Comparison of ENCODE assay signal across 8 cellular contexts in the genomic region with DNA sequence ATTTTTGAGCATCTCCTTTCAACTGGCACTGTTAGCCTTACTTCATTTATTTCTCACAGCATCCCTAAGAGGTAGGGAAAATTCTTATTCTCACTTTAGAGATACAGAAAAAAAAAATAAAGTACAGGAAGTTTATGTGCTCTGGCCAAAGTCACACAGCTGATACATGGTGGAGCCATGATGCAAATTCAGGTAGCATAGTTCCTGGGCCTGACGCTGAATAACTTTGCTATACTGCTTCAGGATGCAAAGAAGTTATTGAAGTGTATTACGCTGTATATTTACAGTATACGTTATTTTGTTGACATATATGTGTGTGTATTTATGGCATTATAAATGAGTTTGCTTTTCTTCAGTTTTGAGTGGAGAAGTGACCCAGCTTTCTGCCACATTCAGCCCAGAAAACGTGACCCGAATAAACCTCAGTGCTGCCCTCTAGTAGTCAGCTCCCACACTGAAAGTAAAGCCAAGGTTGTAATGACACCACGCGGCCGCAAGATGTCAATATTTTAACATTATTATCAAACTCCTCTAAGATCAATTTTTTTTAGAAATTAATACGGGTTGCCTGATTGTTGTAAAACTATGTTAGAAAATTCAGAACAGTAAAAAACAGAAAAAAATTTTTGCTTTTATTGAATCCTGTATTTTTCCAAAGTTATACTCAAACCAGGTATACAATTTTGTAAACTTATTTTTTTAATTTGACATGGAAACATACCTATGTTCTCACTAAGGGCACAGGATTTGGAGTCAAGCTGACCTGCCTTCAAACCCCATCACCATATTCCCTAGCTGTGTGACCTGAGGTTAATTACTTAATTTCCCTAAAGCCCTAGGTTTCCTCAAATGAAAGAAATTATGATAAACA. TPM values are rescaled to one million over a fixed set of nuclear protein-coding genes. Genes with fewer than 3 reads are reported as not detected.
DNase-seq lines count a peak whose midpoint lies in the region; ATAC-seq and TF ChIP-seq lines count a peak whose summit lies in the region.

No MANE protein-coding gene starts in this region.

- no peak overlapping the region for H4K8ac ChIP-seq in IMR-90 (ENCODE audit: low read depth in 2 of 2, low read length in 2 of 2)

- H2AK9ac ChIP-seq in IMR-90 (replicated peaks; ENCODE audit: low read depth, low read length, poor library complexity): no peak overlapping the region

- H3K27me3 Mint-ChIP-seq in activated T-cell treated with anti-CD3 and anti-CD28 coated beads, Interleukin-2, amount 50 U/mL, for 72 hours (ENCODE audit: low read depth): peaks cover 28% of the 10 kb centered on the region

- no peak overlapping the region for H3K9ac ChIP-seq in IMR-90 (ENCODE audit: low read depth, low read length)

- H3K14ac ChIP-seq in IMR-90 (replicated peaks; ENCODE audit: low read depth, low read length): no peak overlapping the region

- POLR2A ChIA-PET in IMR-90 (lab: Charles Lee; ENCODE audit: unreplicated experiment) (no interaction called here), PC-9 (lab: Charles Lee; ENCODE audit: unreplicated experiment) (no interaction called here)

- H2BK120ac ChIP-seq in IMR-90 (ENCODE audit: low read depth, low read length): no peak overlapping the region

- no peaks in the 10 kb centered on the region for H3K79me1 ChIP-seq in IMR-90 (ENCODE audit: low read depth in 1 of 2, low read length in 2 of 2)

- H3K9me2 ChIP-seq in PC-9 (ENCODE audit: insufficient read depth): no peaks in the 10 kb centered on the region

- intact Hi-C loops in IMR-90 (cut with micrococcal nuclease) (loop anchor here (1.0 to 10.0 kb wide), 3 partner anchors 147 to 929 kb away; no protein-coding TSS in a partner anchor), PC-9 (cut with micrococcal nuclease; ENCODE audit: unreplicated experiment) (loop anchor here (1.0 to 10.0 kb wide), 8 partner anchors 148 to 1281 kb away; no protein-coding TSS in a partner anchor), transverse colon (cut with DNase I; ENCODE audit: low total_unique reads) (no loop called here)

- H3K4me1 ChIP-seq in BE2C (no peaks in the 10 kb centered on the region), IMR-90 (ENCODE audit: control insufficient read depth, insufficient read depth, low read length) (no peaks in the 10 kb centered on the region), PC-9 (replicated peaks; ENCODE audit: insufficient read depth) (no peaks in the 10 kb centered on the region), transverse colon (no peaks in the 10 kb centered on the region)

- H3K36me3 ChIP-seq in BE2C: no peaks in the 10 kb centered on the region
- no peaks in the 10 kb centered on the region for H3K36me3 ChIP-seq in IMR-90 (ENCODE audit: control insufficient read depth, insufficient read depth, low read length)
- no peaks in the 10 kb centered on the region for H3K36me3 ChIP-seq in PC-9 (ENCODE audit: low read depth)
- no peaks in the 10 kb centered on the region for H3K36me3 ChIP-seq in transverse colon

- no peak overlapping the region for H2BK20ac ChIP-seq in IMR-90 (ENCODE audit: low read depth, low read length)

- H2BK5ac ChIP-seq in IMR-90 (ENCODE audit: low read depth, low read length, poor library complexity, severe bottlenecking): no peak overlapping the region

- H2AFZ ChIP-seq in IMR-90 (replicated peaks; ENCODE audit: low read length, poor library complexity) (no peak overlapping the region), PC-9 (no peak overlapping the region)

- H4K20me1 ChIP-seq in IMR-90 (ENCODE audit: insufficient read depth, low read length): no peaks in the 10 kb centered on the region
- no peaks in the 10 kb centered on the region for H4K20me1 ChIP-seq in PC-9 (ENCODE audit: insufficient read depth)

- H3K36me3 Mint-ChIP-seq in activated T-cell treated with anti-CD3 and anti-CD28 coated beads, Interleukin-2, amount 50 U/mL, for 72 hours (ENCODE audit: insufficient read depth in 2 of 2): no peaks in the 10 kb centered on the region

- TF ChIP-seq POLR2A in IMR-90 (IDR thresholded peaks at IDR 0.05; ENCODE audit: low read depth, low read length): no peak
- no peak for TF ChIP-seq POLR2A in transverse colon (IDR thresholded peaks at IDR 0.05)

- TF ChIP-seq RAD21 in IMR-90 (IDR thresholded peaks at IDR 0.05; ENCODE audit: low read length): peak; percentile 75

- TF ChIP-seq EP300 in transverse colon (IDR thresholded peaks at IDR 0.05; ENCODE audit: low read depth): no peak

- TF ChIP-seq CTCF in BE2C (IDR thresholded peaks at IDR 0.05; ENCODE audit: low read depth, low read length) (peak; percentile 90), IMR-90 (conservative IDR thresholded peaks at IDR 0.05; ENCODE audit: low read depth, low read length) (peak; percentile 100), PC-9 (conservative IDR thresholded peaks at IDR 0.05) (peak; percentile 99), transverse colon (IDR thresholded peaks at IDR 0.05) (peak; percentile 75 to 98 (median 84))

- no peak overlapping the region; the same call in 1 of the 2 replicates for H3K56ac ChIP-seq in IMR-90 (ENCODE audit: extremely low read depth, insufficient read depth, low read length)

- no peak overlapping the region for H3K23ac ChIP-seq in IMR-90 (ENCODE audit: low read depth, low read length)

- no peak overlapping the region for H4K5ac ChIP-seq in IMR-90 (ENCODE audit: low read depth, low read length)

- no peaks in the 10 kb centered on the region for H3K79me2 ChIP-seq in PC-9 (ENCODE audit: low read depth)

- H2BK15ac ChIP-seq in IMR-90 (ENCODE audit: low read depth, low read length): no peak overlapping the region

- no peak overlapping the region for H2AK5ac ChIP-seq in IMR-90 (ENCODE audit: low read depth, low read length)

- H3K27ac ChIP-seq in IMR-90 (ENCODE audit: insufficient read depth, low read length): no peak overlapping the region
- H3K27ac ChIP-seq in PC-9: no peak overlapping the region
- H3K27ac ChIP-seq in transverse colon: no peak overlapping the region

- H3K27ac Mint-ChIP-seq in activated T-cell treated with anti-CD3 and anti-CD28 coated beads, Interleukin-2, amount 50 U/mL, for 72 hours: no peak overlapping the region

- H3K27me3 ChIP-seq in BE2C: no peaks in the 10 kb centered on the region
- H3K27me3 ChIP-seq in IMR-90 (ENCODE audit: control insufficient read depth, insufficient read depth, low read length): peaks cover 9% of the 10 kb centered on the region
- peaks cover 7% of the 10 kb centered on the region; the same call in 1 of the 2 replicates for H3K27me3 ChIP-seq in PC-9 (ENCODE audit: insufficient read depth, low read depth)
- no peaks in the 10 kb centered on the region for H3K27me3 ChIP-seq in transverse colon

- no peak overlapping the region for H4K91ac ChIP-seq in IMR-90 (ENCODE audit: insufficient read depth, low read depth, low read length)

- in situ Hi-C loops in IMR-90 (cut with MboI; ENCODE audit: low sequenced_read_pairs): loop anchor here (25.0 kb wide), 1 partner anchor 652 kb away; no protein-coding TSS in a partner anchor
- in situ Hi-C loops in transverse colon (cut with MboI; ENCODE audit: low pct_ligation_motif_present in 1 of 4, low pct_unique_long_range_greater_than_20kb in 1 of 4, low sequenced_read_pairs in 3 of 4): loop anchor here in 3 of 4 donors (10.0 to 25.0 kb wide), 4 partner anchors 149 to 652 kb away; no protein-coding TSS in a partner anchor

- ATAC-seq in GM18909 (IDR thresholded peaks at IDR 0.05; ENCODE audit: poor library complexity, unreplicated experiment) (peak; percentile 90), IMR-90 (ENCODE audit: low read depth) (peak; percentile 80)
- peak; percentile 45 to 61 for ATAC-seq in activated T-cell treated with anti-CD3 and anti-CD28 coated beads, Interleukin-2, amount 50 U/mL, for 72 hours (replicated peaks in 1 of 2)

- no peaks in the 10 kb centered on the region for H3K9me1 ChIP-seq in IMR-90 (ENCODE audit: insufficient read depth, low read length)

- dilution Hi-C loops in IMR-90 (cut with HindIII; ENCODE audit: low sequenced_read_pairs, unreplicated experiment): no loop called here

- no peaks in the 10 kb centered on the region for H3K9me3 Mint-ChIP-seq in activated T-cell treated with anti-CD3 and anti-CD28 coated beads, Interleukin-2, amount 50 U/mL, for 72 hours

- no TSS peak for BruUV-seq in IMR-90 (replicated peaks; lab: Mats Ljungman, UMichigan)
- no TSS peak for BruUV-seq in PC-9 (replicated peaks; lab: Mats Ljungman, UMichigan)

- no peak overlapping the region for H3K18ac ChIP-seq in IMR-90 (ENCODE audit: low read depth, low read length)

- CTCF ChIA-PET in IMR-90 (lab: Yijun Ruan, JAX) (interaction anchor here (0.7 to 1.6 kb wide), 15 partner anchors 8 to 953 kb away, joined by 3 to 12 read pairs (median 4); no protein-coding TSS in a partner anchor), PC-9 (lab: Charles Lee) (interaction anchor here (0.6 to 2.2 kb wide), 4 partner anchors 141 to 405 kb away, joined by 3 to 11 read pairs (median 7); no protein-coding TSS in a partner anchor)

- peak; percentile 48 for DNase-seq in BE2C
- DNase-seq in IMR-90: peak; percentile 66
- DNase-seq in PC-9: peak; percentile 49 to 60
- DNase-seq in activated T-cell treated with anti-CD3 and anti-CD28 coated beads, Interleukin-2, amount 50 U/mL, for 72 hours: peak; percentile 49 to 60
- peak; percentile 57 for DNase-seq in fibroblast of the conjunctiva (ENCODE audit: low read depth)
- DNase-seq in occipital lobe (lab: John Stamatoyannopoulos, UW): peak; percentile 7
- DNase-seq in transverse colon: peak; percentile 63

- no peak overlapping the region for H3K4me3 Mint-ChIP-seq in activated T-cell treated with anti-CD3 and anti-CD28 coated beads, Interleukin-2, amount 50 U/mL, for 72 hours

- H3K4me1 Mint-ChIP-seq in activated T-cell treated with anti-CD3 and anti-CD28 coated beads, Interleukin-2, amount 50 U/mL, for 72 hours (ENCODE audit: low read depth): no peaks in the 10 kb centered on the region

- H3K9me3 ChIP-seq in BE2C: no peaks in the 10 kb centered on the region
- H3K9me3 ChIP-seq in IMR-90 (ENCODE audit: control insufficient read depth, insufficient read depth, low read length): no peaks in the 10 kb centered on the region
- no peaks in the 10 kb centered on the region for H3K9me3 ChIP-seq in PC-9 (ENCODE audit: insufficient read depth, low read depth)
- no peaks in the 10 kb centered on the region for H3K9me3 ChIP-seq in transverse colon

- H3K4me3 ChIP-seq in BE2C (ENCODE audit: low read depth, low read length) (no peak overlapping the region), IMR-90 (ENCODE audit: insufficient read depth, low read depth, low read length) (no peak overlapping the region), PC-9 (no peak overlapping the region), transverse colon (no peak overlapping the region)

- no peak overlapping the region for H3K4ac ChIP-seq in IMR-90 (ENCODE audit: low read depth, low read length)

- H3K4me2 ChIP-seq in IMR-90 (ENCODE audit: low read depth, low read length) (no peak overlapping the region), PC-9 (no peak overlapping the region)

- no peaks in the 10 kb centered on the region for H3F3A ChIP-seq in PC-9 (ENCODE audit: insufficient read depth, low read depth)

- WGBS in IMR-90 (ENCODE audit: extremely low coverage in 2 of 2, insufficient read length in 1 of 2), 2 experiments: 83% methylated on average over 1 of the region's 9 CpGs; no CpG with 5 or more reads in 1 of the 2 experiments
- WGBS in transverse colon (ENCODE audit: low coverage in 1 of 2), 2 donors: 10 to 22% methylated on average over 4 to 9 of the region's 9 CpGs

RNA-seq across cellular contexts. Expression of a gene that starts 3.8 kb away (rescaled TPM):
- polyA plus RNA-seq in BE2C (2012; ENCODE audit: insufficient read depth, insufficient read length, low read depth): not detected
- total RNA-seq in IMR-90 (2012; rRNA removed): not detected in 2 replicates
- not detected in 2 replicates for polyA plus RNA-seq in IMR-90 (2012; rRNA removed)
- not detected in 2 replicates for polyA plus RNA-seq in IMR-90 (2012; cell fraction: cytosol; rRNA removed)
- 0.01 TPM in 1 of 2 replicates, not detected in the other for polyA plus RNA-seq in IMR-90 (2012; cell fraction: nucleus; rRNA removed; ENCODE audit: low replicate concordance)
- not detected in 2 replicates for total RNA-seq in PC-9 (2021)
- under 1 TPM in 1 of 2 donors, not detected in 1; 0.07 TPM for total RNA-seq in activated T-cell treated with anti-CD3 and anti-CD28 coated beads, Interleukin-2, amount 50 U/mL, for 72 hours
- under 0.01 TPM for total RNA-seq in occipital lobe
- total RNA-seq in transverse colon: not detected

RNA-seq across cellular contexts. Expression of a gene that starts 50.9 kb away (rescaled TPM):
- 2.5 TPM for polyA plus RNA-seq in BE2C (2012; ENCODE audit: insufficient read depth, insufficient read length, low read depth)
- 8.1 and 11.7 TPM in 2 replicates for total RNA-seq in IMR-90 (2012; rRNA removed)
- polyA plus RNA-seq in IMR-90 (2012; rRNA removed): 2.5 and 3.6 TPM in 2 replicates
- 0.41 and 0.83 TPM in 2 replicates for polyA plus RNA-seq in IMR-90 (2012; cell fraction: cytosol; rRNA removed)
- 0.08 and 0.92 TPM in 2 replicates for polyA plus RNA-seq in IMR-90 (2012; cell fraction: nucleus; rRNA removed; ENCODE audit: low replicate concordance)
- 12.1 and 20.0 TPM in 2 replicates for total RNA-seq in PC-9 (2021)
- 10 to 100 TPM; 10.2 to 14.9 TPM for total RNA-seq in activated T-cell treated with anti-CD3 and anti-CD28 coated beads, Interleukin-2, amount 50 U/mL, for 72 hours
- total RNA-seq in occipital lobe: 12.6 TPM
- total RNA-seq in transverse colon: 10 to 100 TPM in 1 of 4 donors, 1 to 10 TPM in 2, not detected in 1; 5.2 to 13.5 (median 8.9) TPM

Comparison
In these comparisons a context has a peak if more than half of its experiments do, and no peak if none do; other contexts are left out.
1. DNase-seq: peak in every context shown above with its lines; median percentile 66 in IMR-90; 63 in transverse colon; 57 in fibroblast of the conjunctiva; 54 in PC-9; 54 in activated T-cell treated with anti-CD3 and anti-CD28 coated beads, Interleukin-2, amount 50 U/mL, for 72 hours; 48 in BE2C; 7 in occipital lobe.